Comparison of ENCODE assay signal across 8 cellular contexts in the genomic region with DNA sequence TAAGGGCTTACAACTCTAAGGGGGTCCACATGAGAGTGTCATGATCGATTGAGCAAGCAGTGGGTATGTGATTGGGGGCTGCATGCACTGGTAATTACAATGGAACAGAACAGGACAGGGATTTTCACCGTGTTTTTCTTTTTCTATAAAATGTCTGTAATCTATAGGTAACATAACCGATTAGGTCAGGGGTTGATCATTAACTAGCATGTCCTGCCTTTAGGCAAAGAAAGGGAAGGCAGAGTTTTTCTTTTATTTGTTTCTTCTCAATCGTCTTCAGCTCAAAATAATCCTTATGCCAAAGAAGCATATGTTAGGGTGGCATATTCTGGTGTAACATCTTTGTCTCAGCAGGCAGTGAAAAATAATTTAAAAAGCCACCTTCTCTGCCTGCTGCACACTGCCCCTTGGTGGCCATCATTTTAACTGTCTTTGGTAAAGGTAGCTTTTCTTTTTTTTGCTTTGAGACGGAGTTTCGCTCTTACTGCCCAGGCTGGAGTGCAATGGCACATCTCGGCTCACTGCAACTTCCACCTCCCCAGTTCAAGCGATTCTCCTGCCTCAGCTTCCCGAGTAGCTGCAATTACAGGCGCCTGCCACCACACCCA. TPM values are rescaled to one million over a fixed set of nuclear protein-coding genes. Genes with fewer than 3 reads are reported as not detected.
DNase-seq lines count a peak whose midpoint lies in the region; ATAC-seq, FAIRE-seq and TF ChIP-seq lines count a peak whose summit lies in the region.

No MANE protein-coding gene starts in this region.

- H3K9me3 ChIP-seq in K562 (replicated peaks; ENCODE audit: control insufficient read depth, insufficient read depth, low read depth, low read length), result peaks cover 3% of the 10 kb centered on the region; the same call in 1 of the 2 replicates

- TF ChIP-seq EP300 in K562 (IDR thresholded peaks at IDR 0.05; ENCODE audit: low read length), result no peak

- ATAC-seq in HG03066 (IDR thresholded peaks at IDR 0.05; ENCODE audit: low read depth, unreplicated experiment), result peak; percentile 66
- ATAC-seq in K562, result peak; percentile 83

- in situ Hi-C loops in ACHN (cut with HindIII; ENCODE audit: low pct_ligation_motif_present, low pct_unique_long_range_greater_than_20kb, low sequenced_read_pairs), result no loop called here
- in situ Hi-C loops in K562 (cut with MboI), result no loop called here

- H3K9me1 ChIP-seq in K562 (ENCODE audit: control insufficient read depth, insufficient read depth, low read length), result no peaks in the 10 kb centered on the region

- no peak overlapping the region for H3K27ac ChIP-seq in K562 (ENCODE audit: extremely low read depth, low read depth, low read length)

- no peaks in the 10 kb centered on the region for H3K4me1 ChIP-seq in K562 (replicated peaks in 1 of 2; ENCODE audit: control insufficient read depth in 2 of 2, insufficient read depth in 2 of 2, low read length in 2 of 2)

- H2AFZ ChIP-seq in K562 (ENCODE audit: low read depth, low read length), result no peak overlapping the region

- peak; percentile 55 to 74 for TF ChIP-seq RAD21 in K562 (CRISPR knock-in tag; conservative IDR thresholded peaks at IDR 0.05 in 1 of 2, IDR thresholded peaks at IDR 0.05 in 1 of 2)

- intact Hi-C loops in K562 (cut with micrococcal nuclease), result loop anchor here (1.0 to 5.0 kb wide), 2 partner anchors 203 to 212 kb away; no protein-coding TSS in a partner anchor

- WGBS in K562 (ENCODE audit: insufficient coverage, low coverage, missing lambda C conversion rate), result 59% methylated on average over 10 of the region's 10 CpGs

- no peak for TF ChIP-seq POLR2A in GM12892 (IDR thresholded peaks at IDR 0.05; ENCODE audit: low read depth, low read length)
- no peak for TF ChIP-seq POLR2A in K562 (conservative IDR thresholded peaks at IDR 0.05)

- no peak overlapping the region for H3K4me3 ChIP-seq in K562

- POLR2A ChIA-PET in K562 (lab: Yijun Ruan, JAX), result interaction anchor here (0.6 to 1.9 kb wide), 5 partner anchors 8 to 475 kb away, joined by 3 to 8 read pairs (median 3); a partner anchor contains a TSS

- DNase-seq in ACHN (peak; percentile 54), GM12892 (ENCODE audit: insufficient read length) (no peak), SW480 (ENCODE audit: low spot score) (peak; percentile 8), K562 (ENCODE audit: extremely low read depth in 1 of 4, low spot score in 3 of 4) (peak in 2 of 4 experiments; percentile 26 to 45), lung microvascular endothelial cell (ENCODE audit: low read depth in 2 of 2) (peak; percentile 70 to 73), superior temporal gyrus (ENCODE audit: extremely low spot score) (peak; percentile 76), islet precursor cell (no peak)

- TF ChIP-seq CTCF in K562 (IDR thresholded peaks at IDR 0.05 in 2 of 3, conservative IDR thresholded peaks at IDR 0.05 in 1 of 3; ENCODE audit: insufficient read depth in 2 of 3, low read depth in 1 of 3, low read length in 3 of 3), result peak; percentile 53 to 75 (median 61); a peak in 3 of 6 replicates

- BruUV-seq in K562 (replicated peaks; lab: Mats Ljungman, UMichigan), result no TSS peak

- peak; percentile 38 for FAIRE-seq in GM12892 (lab: Jason Lieb, UNC)
- FAIRE-seq in K562 (lab: Jason Lieb, UNC), result peak; percentile 57

- H3K4me2 ChIP-seq in K562 (ENCODE audit: insufficient read depth, low read length), result no peak overlapping the region

- peaks cover 75% of the 10 kb centered on the region for H3K79me2 ChIP-seq in K562 (ENCODE audit: control insufficient read depth, insufficient read depth, low read length)

- CTCF ChIA-PET in K562 (lab: Yijun Ruan, JAX; ENCODE audit: low intra/inter-chr PET ratio), result interaction anchor here (0.7 to 2.3 kb wide), 3 partner anchors 203 to 1105 kb away, joined by 3 to 28 read pairs (median 9); no protein-coding TSS in a partner anchor

- no peaks in the 10 kb centered on the region for H3K27me3 ChIP-seq in K562 (ENCODE audit: control insufficient read depth in 2 of 2, insufficient read depth in 2 of 2, low read length in 2 of 2)

- H3K9ac ChIP-seq in K562 (ENCODE audit: insufficient read depth in 1 of 2, low read depth in 2 of 2, low read length in 2 of 2), result no peak overlapping the region

- H3K36me3 ChIP-seq in K562 (ENCODE audit: control insufficient read depth, insufficient read depth, low read length), result peaks cover 56% of the 10 kb centered on the region

- no peaks in the 10 kb centered on the region for H4K20me1 ChIP-seq in K562 (replicated peaks; ENCODE audit: control insufficient read depth, insufficient read depth, low read length)

TF ChIP-seq in K562, 482 proteins besides CTCF, POLR2A, EP300 and RAD21 (continues in another document):
- TF ChIP-seq ZNF212 (CRISPR knock-in tag; IDR thresholded peaks at IDR 0.05), result no peak
- TF ChIP-seq, protein P1, sequence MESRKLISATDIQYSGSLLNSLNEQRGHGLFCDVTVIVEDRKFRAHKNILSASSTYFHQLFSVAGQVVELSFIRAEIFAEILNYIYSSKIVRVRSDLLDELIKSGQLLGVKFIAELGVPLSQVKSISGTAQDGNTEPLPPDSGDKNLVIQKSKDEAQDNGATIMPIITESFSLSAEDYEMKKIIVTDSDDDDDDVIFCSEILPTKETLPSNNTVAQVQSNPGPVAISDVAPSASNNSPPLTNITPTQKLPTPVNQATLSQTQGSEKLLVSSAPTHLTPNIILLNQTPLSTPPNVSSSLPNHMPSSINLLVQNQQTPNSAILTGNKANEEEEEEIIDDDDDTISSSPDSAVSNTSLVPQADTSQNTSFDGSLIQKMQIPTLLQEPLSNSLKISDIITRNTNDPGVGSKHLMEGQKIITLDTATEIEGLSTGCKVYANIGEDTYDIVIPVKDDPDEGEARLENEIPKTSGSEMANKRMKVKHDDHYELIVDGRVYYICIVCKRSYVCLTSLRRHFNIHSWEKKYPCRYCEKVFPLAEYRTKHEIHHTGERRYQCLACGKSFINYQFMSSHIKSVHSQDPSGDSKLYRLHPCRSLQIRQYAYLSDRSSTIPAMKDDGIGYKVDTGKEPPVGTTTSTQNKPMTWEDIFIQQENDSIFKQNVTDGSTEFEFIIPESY (CRISPR knock-in tag; IDR thresholded peaks at IDR 0.05), result no peak
- TF ChIP-seq, protein P2, sequence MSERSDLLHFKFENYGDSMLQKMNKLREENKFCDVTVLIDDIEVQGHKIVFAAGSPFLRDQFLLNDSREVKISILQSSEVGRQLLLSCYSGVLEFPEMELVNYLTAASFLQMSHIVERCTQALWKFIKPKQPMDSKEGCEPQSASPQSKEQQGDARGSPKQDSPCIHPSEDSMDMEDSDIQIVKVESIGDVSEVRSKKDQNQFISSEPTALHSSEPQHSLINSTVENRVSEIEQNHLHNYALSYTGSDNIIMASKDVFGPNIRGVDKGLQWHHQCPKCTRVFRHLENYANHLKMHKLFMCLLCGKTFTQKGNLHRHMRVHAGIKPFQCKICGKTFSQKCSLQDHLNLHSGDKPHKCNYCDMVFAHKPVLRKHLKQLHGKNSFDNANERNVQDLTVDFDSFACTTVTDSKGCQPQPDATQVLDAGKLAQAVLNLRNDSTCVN (CRISPR knock-in tag; IDR thresholded peaks at IDR 0.05), result no peak
- TF ChIP-seq STAT5A (IDR thresholded peaks at IDR 0.05; ENCODE audit: borderline replicate concordance, low read length), result no peak
- TF ChIP-seq SMC3 (conservative IDR thresholded peaks at IDR 0.05; ENCODE audit: insufficient read depth, low read depth, low read length), result 0 out of 2 replicates have a peak, but pooled peaks have one; percentile 26
- TF ChIP-seq ZNF384 (IDR thresholded peaks at IDR 0.05; ENCODE audit: low read depth, low read length), result peak; percentile 80
- no peak for TF ChIP-seq KLF10 (CRISPR knock-in tag; IDR thresholded peaks at IDR 0.05)

RNA-seq across cellular contexts. Expression of a gene that starts 9.7 kb away (rescaled TPM):
- polyA plus RNA-seq in GM12892 (2012; ENCODE audit: missing spikeins), result 19.0 TPM
- 34.2 and 114 TPM in 2 replicates for total RNA-seq in K562 (2011; cell fraction: chromatin; rRNA removed; ENCODE audit: low replicate concordance)
- 16.7 and 17.3 TPM in 2 replicates for total RNA-seq in K562 (2011; cell fraction: nucleolus; rRNA removed)
- total RNA-seq in K562 (2011; cell fraction: nucleoplasm; rRNA removed), result 37.0 and 57.8 TPM in 2 replicates
- total RNA-seq in K562 (2014; rRNA removed) (42.2 and 43.3 TPM in 2 replicates), K562 (2014; rRNA removed; fragmentation: Illumina TruSeq; extraction: Trizol) (53.8 and 57.2 TPM in 2 replicates), K562 (2015; rRNA removed; fragmentation: Illumina TruSeq; extraction: Trizol) (47.8 and 53.8 TPM in 2 replicates), K562 (2021) (31.4 and 36.5 TPM in 2 replicates), lung microvascular endothelial cell (7.0 and 10.5 TPM in 2 replicates)
- polyA plus RNA-seq in K562 (2011; rRNA removed) (47.4 and 55.7 TPM in 2 replicates), K562 (2014; fragmentation: Illumina TruSeq; extraction: Trizol) (41.0 and 52.1 TPM in 2 replicates), K562 (2014; fragmentation: Nextera tagmentation; extraction: Ambion mirVana) (10 to 100 TPM; 15.2 to 19.3 TPM), K562 (2014; rRNA removed) (47.4 and 52.7 TPM in 2 replicates)
- polyA plus RNA-seq in K562 (2011; cell fraction: cytosol; rRNA removed), result 8.0 and 16.6 TPM in 2 replicates
- 45.3 and 63.2 TPM in 2 replicates for polyA plus RNA-seq in K562 (2011; cell fraction: nucleus; rRNA removed)
- 20.9 and 24.4 TPM in 2 replicates for polyA plus RNA-seq in K562 (2012)
- 58.5 and 58.8 TPM in 2 replicates for polyA minus RNA-seq in K562 (2011; rRNA and poly(A)+ RNA removed)
- 13.8 and 20.2 TPM in 2 replicates for polyA minus RNA-seq in K562 (2011; cell fraction: cytosol; rRNA and poly(A)+ RNA removed)
- 23.6 and 45.0 TPM in 2 replicates for polyA minus RNA-seq in K562 (2011; cell fraction: nucleus; rRNA and poly(A)+ RNA removed)

RNA-seq across cellular contexts. Expression of a gene that starts 33.2 kb away (rescaled TPM):
- polyA plus RNA-seq in GM12892 (2012; ENCODE audit: missing spikeins), result 158 TPM
- 55.9 TPM in 2 replicates for total RNA-seq in K562 (2011; cell fraction: chromatin; rRNA removed; ENCODE audit: low replicate concordance)
- 54.7 and 61.6 TPM in 2 replicates for total RNA-seq in K562 (2011; cell fraction: nucleolus; rRNA removed)
- total RNA-seq in K562 (2011; cell fraction: nucleoplasm; rRNA removed), result 64.9 and 75.9 TPM in 2 replicates
- total RNA-seq in K562 (2014; rRNA removed) (138 and 168 TPM in 2 replicates), K562 (2014; rRNA removed; fragmentation: Illumina TruSeq; extraction: Trizol) (66.4 and 66.9 TPM in 2 replicates), K562 (2015; rRNA removed; fragmentation: Illumina TruSeq; extraction: Trizol) (130 and 141 TPM in 2 replicates), K562 (2021) (99.2 and 105 TPM in 2 replicates), lung microvascular endothelial cell (6.0 and 8.1 TPM in 2 replicates)
- polyA plus RNA-seq in K562 (2011; rRNA removed) (46.4 and 211 TPM in 2 replicates), K562 (2014; fragmentation: Illumina TruSeq; extraction: Trizol) (75.2 and 91.3 TPM in 2 replicates), K562 (2014; fragmentation: Nextera tagmentation; extraction: Ambion mirVana) (10 to 100 TPM in 1 of 2 experiments, 1 to 10 TPM in 1; 7.4 to 15.8 TPM), K562 (2014; rRNA removed) (108 and 124 TPM in 2 replicates)
- polyA plus RNA-seq in K562 (2011; cell fraction: cytosol; rRNA removed), result 45.3 and 139 TPM in 2 replicates
- polyA plus RNA-seq in K562 (2011; cell fraction: nucleus; rRNA removed), result 31.3 and 148 TPM in 2 replicates
- 137 and 140 TPM in 2 replicates for polyA plus RNA-seq in K562 (2012)
- polyA minus RNA-seq in K562 (2011; rRNA and poly(A)+ RNA removed), result 20.3 and 116 TPM in 2 replicates
- 14.3 and 84.4 TPM in 2 replicates for polyA minus RNA-seq in K562 (2011; cell fraction: cytosol; rRNA and poly(A)+ RNA removed)
- 9.3 and 51.3 TPM in 2 replicates for polyA minus RNA-seq in K562 (2011; cell fraction: nucleus; rRNA and poly(A)+ RNA removed)

Comparison
In these comparisons a context has a peak if more than half of its experiments do, and no peak if none do; other contexts are left out.
1. DNase-seq: peak in ACHN (single experiment), SW480 (single experiment), lung microvascular endothelial cell (2 of 2) and superior temporal gyrus (single experiment); none in GM12892 (single experiment) and islet precursor cell (single experiment).